ENCODE assay signal across 8 cellular contexts in the genomic region with DNA sequence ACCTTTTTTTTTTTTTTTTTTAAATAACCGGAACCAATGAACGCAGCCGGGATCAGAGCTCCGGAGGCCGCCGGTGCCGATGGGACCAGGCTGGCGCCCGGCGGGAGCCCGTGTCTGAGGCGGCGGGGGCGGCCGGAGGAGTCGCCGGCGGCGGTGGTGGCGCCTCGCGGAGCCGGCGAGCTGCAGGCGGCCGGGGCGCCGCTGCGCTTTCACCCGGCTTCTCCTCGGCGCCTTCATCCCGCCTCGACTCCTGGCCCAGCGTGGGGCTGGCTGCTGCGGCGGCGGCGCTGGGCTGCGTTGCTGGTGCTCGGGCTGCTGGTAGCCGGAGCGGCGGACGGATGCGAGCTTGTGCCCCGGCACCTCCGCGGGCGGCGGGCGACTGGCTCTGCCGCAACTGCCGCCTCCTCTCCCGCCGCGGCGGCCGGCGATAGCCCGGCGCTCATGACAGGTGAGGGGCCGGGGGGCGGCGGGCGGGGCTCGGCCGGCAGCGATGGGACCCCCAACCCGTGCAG. TPM values are rescaled to one million over a fixed set of nuclear protein-coding genes. Genes with fewer than 3 reads are reported as not detected.
DNase-seq lines count a peak whose midpoint lies in the region; ATAC-seq lines count a peak whose summit lies in the region.

No MANE protein-coding gene starts in this region.

- peaks cover 32% of the 10 kb centered on the region for H3K4me1 ChIP-seq in mononuclear cell (ENCODE audit: insufficient read depth, low read length)
- peaks cover 14% of the 10 kb centered on the region for H3K4me1 ChIP-seq in stomach smooth muscle (ENCODE audit: control insufficient read depth, insufficient read depth, low read length)

- H3K27ac ChIP-seq in stomach smooth muscle (ENCODE audit: low read length), result peak overlapping the region; percentile 53

- no peaks in the 10 kb centered on the region for H3K36me3 ChIP-seq in stomach smooth muscle (ENCODE audit: control insufficient read depth in 2 of 2, insufficient read depth in 2 of 2, low read length in 2 of 2)

- DNase-seq in NCI-H1417 (lab: John Stamatoyannopoulos, UW) (peak in 2 of 3 experiments; percentile 76 to 88), NCI-H1417 treated with DMSO at 0.1 percent for 48 hours (lab: John Stamatoyannopoulos, UW) (no peak), NCI-H146 (lab: John Stamatoyannopoulos, UW) (peak; percentile 78)
- DNase-seq in activated CD8-positive, alpha-beta memory T cell treated with anti-CD3 and anti-CD28 coated beads for 24 hours, result peak; percentile 83
- DNase-seq in effector CD8-positive, alpha-beta T cell (lab: John Stamatoyannopoulos, UW), result peak; percentile 36

- ATAC-seq in HG02623 (IDR thresholded peaks at IDR 0.05; ENCODE audit: unreplicated experiment), result peak; percentile 14

- H3K9me3 ChIP-seq in mononuclear cell (ENCODE audit: low read depth, low read length) (no peaks in the 10 kb centered on the region), stomach smooth muscle (ENCODE audit: control insufficient read depth in 2 of 2, low read length in 2 of 2) (no peaks in the 10 kb centered on the region)

- H3K27me3 ChIP-seq in mononuclear cell (ENCODE audit: insufficient read depth, low read length), result no peaks in the 10 kb centered on the region
- H3K27me3 ChIP-seq in stomach smooth muscle (ENCODE audit: control insufficient read depth in 1 of 2, insufficient read depth in 2 of 2, low read length in 2 of 2), result no peaks in the 10 kb centered on the region

- peak overlapping the region; percentile 68 for H3K4me3 ChIP-seq in mononuclear cell (ENCODE audit: low read length)
- peak overlapping the region; percentile 88 to 92 for H3K4me3 ChIP-seq in stomach smooth muscle (ENCODE audit: low read length in 2 of 2)

- H3K9ac ChIP-seq in stomach smooth muscle (ENCODE audit: low read length in 2 of 2), result peak overlapping the region; percentile 63 to 66

RNA-seq across cellular contexts. Expression of gene STIM2, which starts 0.3 kb away (rescaled TPM):
- 71.5 TPM for total RNA-seq in mononuclear cell
